In the genomic region with DNA sequence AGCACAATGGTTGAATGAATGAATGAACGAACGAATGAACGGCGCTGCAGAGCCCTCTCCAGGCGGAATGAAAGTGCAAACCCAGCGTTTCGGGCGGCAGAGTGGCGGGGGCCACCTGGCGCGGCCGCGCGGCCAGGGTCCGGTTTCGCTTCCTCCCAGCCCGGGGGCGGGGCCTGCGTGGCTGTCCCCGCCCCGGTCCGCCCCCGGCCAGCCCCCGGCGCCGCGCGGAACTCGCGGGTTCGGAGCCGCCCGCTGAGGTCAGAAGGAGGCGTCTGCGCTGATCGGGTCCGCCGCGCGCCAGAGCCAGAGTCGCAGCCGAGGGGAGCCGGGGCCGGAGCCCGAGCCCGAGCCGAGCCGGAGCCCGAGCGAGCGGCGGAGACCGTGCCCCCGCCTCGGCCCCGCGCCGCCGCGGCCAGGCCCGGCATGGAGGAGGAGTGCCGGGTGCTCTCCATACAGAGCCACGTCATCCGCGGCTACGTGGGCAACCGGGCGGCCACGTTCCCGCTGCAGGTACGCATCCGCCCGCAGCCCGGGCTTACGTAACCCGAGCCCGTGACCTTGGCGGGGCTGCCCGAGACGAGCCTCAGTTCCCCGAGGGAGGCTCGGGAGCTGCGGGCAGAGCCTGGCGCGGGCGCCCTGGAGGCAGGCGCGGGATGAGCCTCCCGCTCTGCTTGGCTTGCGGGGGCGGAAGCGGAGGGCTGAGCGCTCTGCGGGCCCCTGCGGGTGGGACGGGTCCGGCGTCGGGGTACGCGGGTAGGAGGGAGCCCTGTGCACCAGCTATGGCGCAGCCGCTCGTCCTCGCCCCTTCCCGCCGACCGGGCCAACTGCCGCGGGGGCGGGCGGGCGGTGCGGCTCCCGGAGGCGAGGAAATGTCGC, we compare ENCODE assay signal across 8 cellular contexts. TPM values are rescaled to one million over a fixed set of nuclear protein-coding genes. Genes with fewer than 3 reads are reported as not detected.
DNase-seq lines count a peak whose midpoint lies in the region; ATAC-seq and TF ChIP-seq lines count a peak whose summit lies in the region.

Gene PDXK (plus strand): TSS at position 258 of the 876 bp plus-strand sequence. CDS start 166 bp downstream, at position 424.

- peak within 1 kb of the TSS; percentile 91 to 96 (median 94) for H3K27ac ChIP-seq in esophagus squamous epithelium

- H3K9me3 Mint-ChIP-seq in naive B cell, result no peaks in the 10 kb centered on the region
- H3K9me3 Mint-ChIP-seq in stimulated activated effector memory CD8-positive, alpha-beta T cell treated with anti-CD3 and anti-CD28 coated beads, Interleukin-12 subunit alpha, Interleukin-12 subunit beta, amount 100 ng/mL, for 72 hours, result no peaks in the 10 kb centered on the region

- H3K36me3 Mint-ChIP-seq in naive B cell, result no peaks in the 10 kb centered on the region
- H3K36me3 Mint-ChIP-seq in stimulated activated effector memory CD8-positive, alpha-beta T cell treated with anti-CD3 and anti-CD28 coated beads, Interleukin-12 subunit alpha, Interleukin-12 subunit beta, amount 100 ng/mL, for 72 hours, result peaks cover 27% of the 10 kb centered on the region

- peak within 1 kb of the TSS; percentile 77 to 98 (median 90) for H3K27ac Mint-ChIP-seq in naive B cell
- peak within 1 kb of the TSS; percentile 48 for H3K27ac Mint-ChIP-seq in stimulated activated effector memory CD8-positive, alpha-beta T cell treated with anti-CD3 and anti-CD28 coated beads, Interleukin-12 subunit alpha, Interleukin-12 subunit beta, amount 100 ng/mL, for 72 hours

- H3K27me3 Mint-ChIP-seq in naive B cell, result peaks cover 0 to 7% (median 4%) of the 10 kb centered on the region in 3 donors

- H3K4me3 Mint-ChIP-seq in naive B cell, result peak within 1 kb of the TSS; percentile 80 to 93 (median 89)
- peak within 1 kb of the TSS; percentile 85 for H3K4me3 Mint-ChIP-seq in stimulated activated effector memory CD8-positive, alpha-beta T cell treated with anti-CD3 and anti-CD28 coated beads, Interleukin-12 subunit alpha, Interleukin-12 subunit beta, amount 100 ng/mL, for 72 hours

- no CpG with 5 or more reads among the region's 117 CpGs for WGBS in esophagus squamous epithelium, 2 donors

- peaks cover 32 to 49% (median 33%) of the 10 kb centered on the region in 3 donors for H3K4me1 ChIP-seq in esophagus squamous epithelium

- H3K9me3 ChIP-seq in esophagus squamous epithelium, result no peaks in the 10 kb centered on the region

- ATAC-seq in naive B cell (ENCODE audit: low read depth in 2 of 2), result peak; percentile 81 to 82
- peak; percentile 84 for ATAC-seq in stimulated activated effector memory CD8-positive, alpha-beta T cell treated with anti-CD3 and anti-CD28 coated beads, Interleukin-12 subunit alpha, Interleukin-12 subunit beta, amount 100 ng/mL, for 72 hours

- peaks cover 7 to 10% (median 8%) of the 10 kb centered on the region in 3 donors for H3K36me3 ChIP-seq in esophagus squamous epithelium

- no peak for TF ChIP-seq CTCF in GM20000 (IDR thresholded peaks at IDR 0.05; ENCODE audit: extremely low read depth, missing control alignments)
- TF ChIP-seq CTCF in esophagus squamous epithelium (IDR thresholded peaks at IDR 0.05), result peak in 2 of 6 experiments; percentile 12 to 13

- peak in 3 of 4 donors; percentile 54 to 87 (median 78) for TF ChIP-seq POLR2A in esophagus squamous epithelium (IDR thresholded peaks at IDR 0.05)

- peak within 1 kb of the TSS; percentile 69 to 96 (median 90) for H3K4me3 ChIP-seq in esophagus squamous epithelium

- H3K4me1 Mint-ChIP-seq in naive B cell, result peaks cover 31 to 66% (median 50%) of the 10 kb centered on the region in 3 donors
- H3K4me1 Mint-ChIP-seq in stimulated activated effector memory CD8-positive, alpha-beta T cell treated with anti-CD3 and anti-CD28 coated beads, Interleukin-12 subunit alpha, Interleukin-12 subunit beta, amount 100 ng/mL, for 72 hours, result peaks cover 52% of the 10 kb centered on the region

- no peaks in the 10 kb centered on the region for H3K27me3 ChIP-seq in esophagus squamous epithelium

- peak; percentile 83 for DNase-seq in Caki2 (ENCODE audit: low read depth)
- DNase-seq in GM20000 (ENCODE audit: low spot score), result peak; percentile 96
- DNase-seq in HT1080 (ENCODE audit: low read depth), result peak; percentile 64
- DNase-seq in activated T-helper 1 cell treated with Interleukin-2 at 50 U/mL for 16 hours (ENCODE audit: low read depth), result peak; percentile 62
- no peak for DNase-seq in esophagus squamous epithelium (lab: John Stamatoyannopoulos, UW)
- DNase-seq in naive B cell, result peak; percentile 91
- DNase-seq in stimulated activated effector memory CD8-positive, alpha-beta T cell treated with anti-CD3 and anti-CD28 coated beads, Interleukin-12 subunit alpha, Interleukin-12 subunit beta, amount 100 ng/mL, for 72 hours (ENCODE audit: low spot score in 2 of 2), result peak; percentile 82 to 90

- in situ Hi-C loops in Caki2 (cut with HindIII; ENCODE audit: low pct_unique_long_range_greater_than_20kb, low sequenced_read_pairs), result no loop called here

- intact Hi-C loops in esophagus squamous epithelium (cut with DNase I), result no loop called here

TF ChIP-seq in PFSK-1, 5 proteins besides CTCF, POLR2A, EP300 and RAD21:
- TF ChIP-seq POLR2AphosphoS5 (IDR thresholded peaks at IDR 0.05; ENCODE audit: low read depth, low read length), result peak; percentile 74; the same call in 1 of the 2 replicates
- TF ChIP-seq SIN3A (IDR thresholded peaks at IDR 0.05; ENCODE audit: borderline replicate concordance, insufficient read depth, low read length), result no peak
- peak; percentile 80; the same call in 1 of the 2 replicates for TF ChIP-seq TAF1 (IDR thresholded peaks at IDR 0.05; ENCODE audit: borderline replicate concordance, insufficient read depth, low read length)
- TF ChIP-seq, protein P1, sequence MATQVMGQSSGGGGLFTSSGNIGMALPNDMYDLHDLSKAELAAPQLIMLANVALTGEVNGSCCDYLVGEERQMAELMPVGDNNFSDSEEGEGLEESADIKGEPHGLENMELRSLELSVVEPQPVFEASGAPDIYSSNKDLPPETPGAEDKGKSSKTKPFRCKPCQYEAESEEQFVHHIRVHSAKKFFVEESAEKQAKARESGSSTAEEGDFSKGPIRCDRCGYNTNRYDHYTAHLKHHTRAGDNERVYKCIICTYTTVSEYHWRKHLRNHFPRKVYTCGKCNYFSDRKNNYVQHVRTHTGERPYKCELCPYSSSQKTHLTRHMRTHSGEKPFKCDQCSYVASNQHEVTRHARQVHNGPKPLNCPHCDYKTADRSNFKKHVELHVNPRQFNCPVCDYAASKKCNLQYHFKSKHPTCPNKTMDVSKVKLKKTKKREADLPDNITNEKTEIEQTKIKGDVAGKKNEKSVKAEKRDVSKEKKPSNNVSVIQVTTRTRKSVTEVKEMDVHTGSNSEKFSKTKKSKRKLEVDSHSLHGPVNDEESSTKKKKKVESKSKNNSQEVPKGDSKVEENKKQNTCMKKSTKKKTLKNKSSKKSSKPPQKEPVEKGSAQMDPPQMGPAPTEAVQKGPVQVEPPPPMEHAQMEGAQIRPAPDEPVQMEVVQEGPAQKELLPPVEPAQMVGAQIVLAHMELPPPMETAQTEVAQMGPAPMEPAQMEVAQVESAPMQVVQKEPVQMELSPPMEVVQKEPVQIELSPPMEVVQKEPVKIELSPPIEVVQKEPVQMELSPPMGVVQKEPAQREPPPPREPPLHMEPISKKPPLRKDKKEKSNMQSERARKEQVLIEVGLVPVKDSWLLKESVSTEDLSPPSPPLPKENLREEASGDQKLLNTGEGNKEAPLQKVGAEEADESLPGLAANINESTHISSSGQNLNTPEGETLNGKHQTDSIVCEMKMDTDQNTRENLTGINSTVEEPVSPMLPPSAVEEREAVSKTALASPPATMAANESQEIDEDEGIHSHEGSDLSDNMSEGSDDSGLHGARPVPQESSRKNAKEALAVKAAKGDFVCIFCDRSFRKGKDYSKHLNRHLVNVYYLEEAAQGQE (IDR thresholded peaks at IDR 0.05; ENCODE audit: insufficient read depth in 1 of 2, low read depth in 2 of 2, low read length in 2 of 2), result 0 out of 4 replicates have a peak, but pooled peaks of 1 of the 2 experiments have one; percentile 58
- no peak for TF ChIP-seq FOXP2 (optimal IDR thresholded peaks at IDR 0.05; ENCODE audit: borderline replicate concordance, extremely low read depth, extremely low read length, insufficient read depth)

RNA-seq across cellular contexts. Expression of gene PDXK, which starts in this region (rescaled TPM):
- 736 and 833 TPM in 2 replicates for total RNA-seq in Caki2 (2014; rRNA removed; shearing (Covaris generic); ENCODE audit: low replicate concordance)
- total RNA-seq in HT1080 (2014; rRNA removed; shearing (Covaris generic)), result 56.2 and 62.7 TPM in 2 replicates
- 59.7 and 62.1 TPM in 2 replicates for polyA plus RNA-seq in HT1080 (2015; cell fraction: cytosol; rRNA removed)
- polyA plus RNA-seq in HT1080 (2015; cell fraction: nucleus; rRNA removed), result 61.9 and 67.9 TPM in 2 replicates
- polyA plus RNA-seq in PFSK-1 (2012; ENCODE audit: insufficient read length, low read depth), result 208 TPM
- 100 to 1,000 TPM in 2 of 4 donors, 10 to 100 TPM in 2; 42.9 to 114 (median 82.0) TPM for total RNA-seq in esophagus squamous epithelium
- polyA plus RNA-seq in naive B cell (ENCODE audit: low read depth in 6 of 6), result 10 to 100 TPM; 28.5 to 46.1 (median 39.2) TPM
